In the genomic region with DNA sequence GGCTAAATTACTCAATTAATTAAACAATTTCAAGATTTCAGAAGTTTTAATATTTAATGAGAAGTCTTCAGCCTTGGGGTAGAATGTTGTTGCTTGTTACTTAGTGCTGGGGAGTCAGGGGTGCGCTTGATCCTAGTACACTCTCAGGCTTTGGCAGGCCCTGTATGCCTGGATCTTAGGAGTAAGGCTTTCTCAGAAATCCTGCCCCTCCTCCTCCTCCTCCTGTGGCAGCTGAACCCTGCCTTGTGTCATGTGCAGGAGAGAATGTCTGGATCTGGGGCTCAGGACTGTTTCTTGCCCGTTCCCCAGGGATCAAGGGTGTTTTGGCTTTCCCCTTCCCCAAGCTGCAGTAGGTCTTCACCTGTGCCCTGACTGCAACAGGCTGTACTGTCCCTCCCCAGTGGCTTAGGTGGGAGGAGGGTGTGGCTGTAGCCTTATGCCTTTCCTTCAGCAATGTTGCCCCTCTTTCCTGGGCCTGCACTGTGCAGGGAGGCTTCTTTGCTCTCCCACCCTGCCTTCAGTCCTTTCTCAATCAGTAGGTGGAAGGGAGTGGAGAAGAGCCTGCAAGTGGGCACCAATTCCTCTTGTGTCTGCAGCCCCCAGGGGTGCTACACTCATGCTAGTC, we compare ENCODE assay signal across 2 cellular contexts.
A peak's percentile ranks its signal among the peaks of the same experiment; 100 is the strongest.
TF ChIP-seq lines count a peak whose summit lies in the region.

No MANE protein-coding gene starts in this region.

TF ChIP-seq in HEK293, 187 proteins besides CTCF, POLR2A, EP300 and RAD21:
- TF ChIP-seq IKZF3 (tag by site-specific recombination; IDR thresholded peaks at IDR 0.05) = no peak
- TF ChIP-seq SCRT2 (tag by site-specific recombination; IDR thresholded peaks at IDR 0.05) = 0 out of 2 replicates have a peak, but pooled peaks have one; percentile 12
- no peak for TF ChIP-seq ZNF830 (tag by site-specific recombination; IDR thresholded peaks at IDR 0.05; ENCODE audit: low read depth)
- TF ChIP-seq ZSCAN16 (tag by site-specific recombination; IDR thresholded peaks at IDR 0.05) = no peak
- no peak for TF ChIP-seq ZNF146 (tag by site-specific recombination; IDR thresholded peaks at IDR 0.05)

TF ChIP-seq in H1, 55 proteins besides CTCF, POLR2A, EP300 and RAD21 (continued from another document):
- TF ChIP-seq MAFK (IDR thresholded peaks at IDR 0.05; ENCODE audit: low read depth, low read length) (no peak), CEBPB (IDR thresholded peaks at IDR 0.05; ENCODE audit: low read depth, low read length) (no peak), SIN3A (conservative IDR thresholded peaks at IDR 0.05 in 1 of 2, IDR thresholded peaks at IDR 0.05 in 1 of 2; ENCODE audit: low read depth in 1 of 2, low read length in 2 of 2) (no peak), CHD2 (IDR thresholded peaks at IDR 0.05; ENCODE audit: low read length) (no peak), GTF2F1 (IDR thresholded peaks at IDR 0.05; ENCODE audit: borderline replicate concordance, low read depth, low read length) (no peak), CHD7 (IDR thresholded peaks at IDR 0.05; ENCODE audit: insufficient replicate concordance, low read length) (no peak), HDAC6 (IDR thresholded peaks at IDR 0.05; ENCODE audit: low read depth, low read length) (no peak), RFX5 (IDR thresholded peaks at IDR 0.05; ENCODE audit: borderline replicate concordance, low read depth, low read length) (no peak), USF2 (IDR thresholded peaks at IDR 0.05; ENCODE audit: low read length) (no peak)
